ENCODE assay signal across 1 cellular context in the genomic region with DNA sequence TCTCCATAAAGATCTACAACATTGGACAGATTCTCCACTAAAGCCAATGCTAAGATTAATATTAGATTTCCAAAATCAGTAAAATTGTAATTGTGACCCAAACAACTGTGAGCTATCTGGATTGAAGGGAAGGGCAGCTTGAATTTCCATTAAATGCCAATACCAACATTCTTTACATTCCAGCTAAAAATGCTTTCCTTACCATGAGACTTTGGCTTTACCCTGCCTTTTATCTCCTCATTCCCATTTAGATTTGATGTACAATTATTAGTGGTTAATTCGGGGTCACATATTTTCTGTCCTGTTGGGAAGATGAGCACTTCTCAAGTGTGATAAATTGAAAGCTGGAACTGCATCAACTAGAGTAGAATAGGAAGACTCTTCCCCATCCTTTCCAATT.
TF ChIP-seq lines count a peak whose summit lies in the region.

No MANE protein-coding gene starts in this region.

TF ChIP-seq in H1, 55 proteins besides CTCF, POLR2A, EP300 and RAD21:
- no peak for TF ChIP-seq SIN3A (conservative IDR thresholded peaks at IDR 0.05 in 1 of 2, IDR thresholded peaks at IDR 0.05 in 1 of 2; ENCODE audit: low read depth in 1 of 2, low read length in 2 of 2)
- peak; percentile 93 for TF ChIP-seq TEAD4 (IDR thresholded peaks at IDR 0.05; ENCODE audit: low read depth, low read length)
